10 cellular contexts compared by ENCODE assay signal in the genomic region with DNA sequence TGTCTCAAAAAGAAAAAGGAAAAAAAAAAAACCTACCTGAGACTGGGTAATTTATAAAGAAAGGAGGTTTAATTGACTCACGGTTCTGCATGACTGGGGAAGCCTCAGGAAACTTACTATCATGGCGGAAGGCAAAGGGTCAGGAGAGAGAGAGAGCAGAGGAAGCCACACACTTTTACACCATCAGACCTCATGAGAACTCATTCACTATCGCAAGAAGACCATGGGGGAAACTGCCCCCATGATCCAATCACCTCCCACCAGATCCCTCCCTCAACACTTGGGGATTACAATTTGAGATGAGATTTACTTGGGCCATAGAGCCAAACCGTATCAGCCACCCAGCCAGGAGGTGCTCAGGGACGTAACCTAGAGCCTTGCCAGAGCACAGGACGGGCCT. TPM values are rescaled to one million over a fixed set of nuclear protein-coding genes. Genes with fewer than 3 reads are reported as not detected.
"Had no signal": no experiment of that assay in that cellular context is flagged by ENCODE, and none has a peak within 500 bp of the region (broad histone marks: within the 10 kb centered on the region; RNA-seq: fewer than 3 reads in every experiment).

No MANE protein-coding gene starts in this region.

- DNase-seq: H9, HCEC 1CT, HFFc6, IMR-90, KBM-7 had no signal

- H3K27ac ChIP-seq: HL-60 had no signal

- H3K4me3 ChIP-seq: GM23338 had no signal

- ATAC-seq: GM23338 had no signal

- H2AFZ ChIP-seq: GM23338 had no signal

- FAIRE-seq: H1, H54 had no signal

- H3K4me2 ChIP-seq: GM23338 had no signal

RNA-seq across cellular contexts. Expression of gene C16orf89, which starts 52.9 kb away (rescaled TPM):
- total RNA-seq: HFFc6 had no signal

RNA-seq across cellular contexts. Expression of gene SEC14L5, which starts 54.8 kb away (rescaled TPM):
- total RNA-seq: HFFc6, HT1080, IMR-90 had no signal
